In genomic region chr7:106604974-106605373, GRCh38 we compare ENCODE assay signal across 20 cellular contexts.
"Had no signal": no experiment of that assay in that cellular context is flagged by ENCODE, and none has a peak within 500 bp of the region (broad histone marks: within the 10 kb centered on the region; RNA-seq: fewer than 3 reads in every experiment).

No MANE protein-coding gene starts in this region.

- H3K4me3 Mint-ChIP-seq: activated B cell treated with CpG ODN at 0.5 μM for 24 hours; activated CD8-positive, alpha-beta memory T cell treated with anti-CD3 and anti-CD28 coated beads, Interleukin-2, amount 10 ng/mL, durations not matched to agents 7 days and 5 days; activated CD8-positive, alpha-beta T cell treated with anti-CD3 and anti-CD28 coated beads, Interleukin-2, amount 10 ng/mL, durations not matched to agents 7 days and 5 days; activated naive CD8-positive, alpha-beta T cell; central memory CD8-positive, alpha-beta T cell; effector memory CD8-positive, alpha-beta T cell; natural killer cell treated with Interleukin-12 subunit alpha and Interleukin-12 subunit beta and Interleukin-15 and Interleukin-18, amount 100 ng/mL, for 72 hours had no signal

- H3K4me3 ChIP-seq: gastroesophageal sphincter, hepatocyte, left ventricle myocardium inferior, mucosa of descending colon, right atrium auricular region, transverse colon had no signal

- H3K4me1 ChIP-seq: gastroesophageal sphincter, left ventricle myocardium inferior, right atrium auricular region had no signal

- H3K36me3 ChIP-seq: gastroesophageal sphincter, left ventricle myocardium inferior, right atrium auricular region, transverse colon had no signal

- H3K27ac ChIP-seq: gastroesophageal sphincter, hepatocyte, left ventricle myocardium inferior, right atrium auricular region, transverse colon had no signal

- DNase-seq: activated B cell treated with CpG ODN at 0.5 μM for 24 hours; activated CD8-positive, alpha-beta T cell treated with anti-CD3 and anti-CD28 coated beads, Interleukin-2, amount 10 ng/mL, durations not matched to agents 7 days and 5 days; activated naive CD4-positive, alpha-beta T cell; anterior cingulate cortex; erythroblast; islet precursor cell; left ventricle myocardium inferior; mucosa of descending colon; stimulated activated CD4-positive, alpha-beta T cell treated with anti-CD3 and anti-CD28 coated beads, Interleukin-2, amount 100 ng/mL, for 48 hours; transverse colon had no signal

- H3K9me3 ChIP-seq: gastroesophageal sphincter, left ventricle myocardium inferior, mucosa of descending colon, right atrium auricular region, transverse colon had no signal

- H3K36me3 Mint-ChIP-seq: activated CD8-positive, alpha-beta memory T cell treated with anti-CD3 and anti-CD28 coated beads, Interleukin-2, amount 10 ng/mL, durations not matched to agents 7 days and 5 days; activated naive CD8-positive, alpha-beta T cell; natural killer cell treated with Interleukin-12 subunit alpha and Interleukin-12 subunit beta and Interleukin-15 and Interleukin-18, amount 100 ng/mL, for 72 hours had no signal

- H3K79me2 ChIP-seq: hepatocyte had no signal

- H2AFZ ChIP-seq: hepatocyte had no signal

- H3K4me1 Mint-ChIP-seq: activated B cell treated with CpG ODN at 0.5 μM for 24 hours; central memory CD8-positive, alpha-beta T cell had no signal

- H3K27me3 Mint-ChIP-seq: activated CD8-positive, alpha-beta memory T cell treated with anti-CD3 and anti-CD28 coated beads, Interleukin-2, amount 10 ng/mL, durations not matched to agents 7 days and 5 days; activated naive CD8-positive, alpha-beta T cell; central memory CD8-positive, alpha-beta T cell; effector memory CD8-positive, alpha-beta T cell; natural killer cell treated with Interleukin-12 subunit alpha and Interleukin-12 subunit beta and Interleukin-15 and Interleukin-18, amount 100 ng/mL, for 72 hours had no signal

- H3K27me3 ChIP-seq: gastroesophageal sphincter, hepatocyte, right atrium auricular region, transverse colon had no signal

- H3K9me3 Mint-ChIP-seq: activated B cell treated with CpG ODN at 0.5 μM for 24 hours; central memory CD8-positive, alpha-beta T cell; effector memory CD8-positive, alpha-beta T cell; natural killer cell treated with Interleukin-12 subunit alpha and Interleukin-12 subunit beta and Interleukin-15 and Interleukin-18, amount 100 ng/mL, for 72 hours had no signal

- H3K27ac Mint-ChIP-seq: activated B cell treated with CpG ODN at 0.5 μM for 24 hours; activated CD8-positive, alpha-beta memory T cell treated with anti-CD3 and anti-CD28 coated beads, Interleukin-2, amount 10 ng/mL, durations not matched to agents 7 days and 5 days; activated CD8-positive, alpha-beta T cell treated with anti-CD3 and anti-CD28 coated beads, Interleukin-2, amount 10 ng/mL, durations not matched to agents 7 days and 5 days; activated naive CD8-positive, alpha-beta T cell; effector memory CD8-positive, alpha-beta T cell; natural killer cell treated with Interleukin-12 subunit alpha and Interleukin-12 subunit beta and Interleukin-15 and Interleukin-18, amount 100 ng/mL, for 72 hours had no signal

- H3K4me2 ChIP-seq: hepatocyte had no signal

- ATAC-seq: activated CD8-positive, alpha-beta T cell treated with anti-CD3 and anti-CD28 coated beads, Interleukin-2, amount 10 ng/mL, durations not matched to agents 7 days and 5 days; gastroesophageal sphincter had no signal

- FAIRE-seq: bronchial epithelial cell, colon had no signal
